11 cellular contexts compared by ENCODE assay signal in genomic region chr11:16261836-16262644, GRCh38.
A peak's percentile ranks its signal among the peaks of the same experiment; 100 is the strongest.
DNase-seq lines count a peak whose midpoint lies in the region; ATAC-seq, FAIRE-seq and TF ChIP-seq lines count a peak whose summit lies in the region.
"Had no signal": no experiment of that assay in that cellular context is flagged by ENCODE, and none has a peak within 500 bp of the region (broad histone marks: within the 10 kb centered on the region; RNA-seq: fewer than 3 reads in every experiment).

No MANE protein-coding gene starts in this region.

- H3K27ac Mint-ChIP-seq in immature natural killer cell = no peak overlapping the region
- H3K27ac Mint-ChIP-seq: brain had no signal

- no peaks in the 10 kb centered on the region for H3K27me3 ChIP-seq in small intestine (ENCODE audit: control insufficient read depth in 2 of 2, insufficient read depth in 2 of 2, low read length in 2 of 2)
- H3K27me3 ChIP-seq: SJCRH30 had no signal

- no peaks in the 10 kb centered on the region for H3K36me3 ChIP-seq in small intestine (ENCODE audit: control insufficient read depth in 2 of 2, insufficient read depth in 2 of 2, low read length in 2 of 2)
- H3K36me3 ChIP-seq: SJCRH30 had no signal

- H3K4me1 Mint-ChIP-seq in immature natural killer cell = peaks cover 0 to 4% of the 10 kb centered on the region in 2 donors

- peak; percentile 89 for ATAC-seq in GM19372 (IDR thresholded peaks at IDR 0.05; ENCODE audit: low read depth, unreplicated experiment)
- peak; percentile 93 for ATAC-seq in HG02938 (IDR thresholded peaks at IDR 0.05; ENCODE audit: unreplicated experiment)
- ATAC-seq in HG03571 (IDR thresholded peaks at IDR 0.05; ENCODE audit: unreplicated experiment) = peak; percentile 97
- ATAC-seq in activated CD4-positive, CD25-positive, alpha-beta regulatory T cell treated with anti-CD3 and anti-CD28 coated beads, Interleukin-2, amount 50 U/mL, for 24 hours = no peak

- no peak for FAIRE-seq in small intestine (lab: Jason Lieb, UNC)
- no peak for FAIRE-seq in D721Med (lab: Jason Lieb, UNC)

- H3K4me3 Mint-ChIP-seq in immature natural killer cell = no peak overlapping the region
- H3K4me3 Mint-ChIP-seq: brain had no signal

- no peaks in the 10 kb centered on the region for H3K9me3 ChIP-seq in small intestine (ENCODE audit: control insufficient read depth, low read depth)
- H3K9me3 ChIP-seq: SJCRH30 had no signal

- no peak for TF ChIP-seq CTCF in D721Med (IDR thresholded peaks at IDR 0.05; ENCODE audit: insufficient read depth, missing control alignments)

- no peaks in the 10 kb centered on the region for H3K27me3 Mint-ChIP-seq in immature natural killer cell (ENCODE audit: low read depth in 3 of 3)

- peak overlapping the region in 1 of 2 donors; percentile 11 for H3K27ac ChIP-seq in small intestine (ENCODE audit: low read depth in 1 of 2, low read length in 1 of 2)
- H3K27ac ChIP-seq: SJCRH30 had no signal

- no peak for TF ChIP-seq POLR2A in erythroblast (IDR thresholded peaks at IDR 0.05; ENCODE audit: low read length)

- DNase-seq in small intestine (peak; percentile 47), immature natural killer cell (no peak), erythroblast (lab: John Stamatoyannopoulos, UW) (no peak), D721Med (ENCODE audit: insufficient read length, low spot score) (no peak)
- DNase-seq: hypothalamus, SJCRH30 had no signal

- H3K9me3 Mint-ChIP-seq in immature natural killer cell = peaks cover 2 to 21% (median 6%) of the 10 kb centered on the region in 6 donors

- no peaks in the 10 kb centered on the region for H3K36me3 Mint-ChIP-seq in immature natural killer cell

- no peaks in the 10 kb centered on the region for H3K4me1 ChIP-seq in small intestine (ENCODE audit: control insufficient read depth in 2 of 2, insufficient read depth in 1 of 2, low read depth in 1 of 2, low read length in 1 of 2)
- H3K4me1 ChIP-seq: SJCRH30 had no signal

- no peak overlapping the region for H3K4me3 ChIP-seq in small intestine (ENCODE audit: low read depth in 1 of 2, low read length in 2 of 2)
- H3K4me3 ChIP-seq: SJCRH30 had no signal

- 54 to 70% (median 54%) methylated on average over 3 of the region's 3 CpGs for WGBS in small intestine, 3 donors

Comparison
In these comparisons a context has a peak if more than half of its experiments do, and no peak if none do; other contexts are left out.
1. ATAC-seq: peak in GM19372 (single experiment), HG02938 (single experiment) and HG03571 (single experiment); none in activated CD4-positive, CD25-positive, alpha-beta regulatory T cell treated with anti-CD3 and anti-CD28 coated beads, Interleukin-2, amount 50 U/mL, for 24 hours (0 of 2).